1 cellular context compared by ENCODE assay signal in genomic region chrX:41559662-41560061, GRCh38.
TF ChIP-seq lines count a peak whose summit lies in the region.

No MANE protein-coding gene starts in this region.

TF ChIP-seq in WTC11, 78 proteins besides CTCF, POLR2A, EP300 and RAD21 (continued from another document):
- no peak for TF ChIP-seq GTF2I (CRISPR knock-in tag; conservative IDR thresholded peaks at IDR 0.05)
- TF ChIP-seq ERG (CRISPR knock-in tag; IDR thresholded peaks at IDR 0.05) = no peak
- TF ChIP-seq STAT6 (CRISPR knock-in tag; conservative IDR thresholded peaks at IDR 0.05; ENCODE audit: low read depth) = no peak
TF ChIP-seq in WTC11: peak in this region for 0.
